In the genomic region with DNA sequence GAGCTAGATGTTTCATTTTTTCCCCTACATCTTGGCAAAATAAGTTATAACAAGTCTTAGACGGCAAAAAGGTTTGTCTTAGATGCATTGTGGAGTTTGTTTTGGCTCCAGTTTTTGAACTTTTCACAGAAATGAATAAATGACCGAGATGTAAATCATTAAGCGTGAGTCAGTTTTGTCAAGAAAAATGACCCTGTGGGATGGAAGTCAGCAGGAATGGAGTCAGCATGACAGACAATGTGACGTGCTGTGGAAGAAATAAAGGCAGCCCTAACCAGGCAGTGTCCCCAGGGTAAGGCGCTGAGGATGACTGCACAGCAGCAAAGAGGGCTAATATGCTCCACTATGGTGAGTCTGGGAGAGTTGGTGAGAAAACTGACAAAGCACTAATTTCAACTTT, we compare ENCODE assay signal across 19 cellular contexts.
"Had no signal": no experiment of that assay in that cellular context is flagged by ENCODE, and none has a peak within 500 bp of the region (broad histone marks: within the 10 kb centered on the region; RNA-seq: fewer than 3 reads in every experiment).

No MANE protein-coding gene starts in this region.

- H3K27ac ChIP-seq: prostate gland, stomach, testis had no signal

- ATAC-seq: activated CD8-positive, alpha-beta T cell treated with anti-CD3 and anti-CD28 coated beads, Interleukin-2, amount 10 ng/mL, durations not matched to agents 7 days and 5 days; activated T-cell treated with anti-CD3 and anti-CD28 coated beads, Interleukin-2, amount 50 U/mL, for 4 hours; right cardiac atrium; SK-N-SH treated with all-trans-retinoic acid at 6 μM for 48 hours; T-cell had no signal

- H3K9me3 ChIP-seq: mucosa of descending colon, prostate gland, stomach, testis had no signal

- H3K27me3 ChIP-seq: stomach, testis had no signal

- DNase-seq: activated CD4-positive, alpha-beta T cell treated with anti-CD3 and anti-CD28 coated beads, Interleukin-2, amount 10 ng/mL, durations not matched to agents 24 days and 14 days; activated CD8-positive, alpha-beta T cell treated with anti-CD3 and anti-CD28 coated beads, Interleukin-2, amount 10 ng/mL, durations not matched to agents 7 days and 5 days; activated effector memory CD4-positive, alpha-beta T cell treated with Interleukin-2 at 50 U/mL for 16 hours; activated naive CD4-positive, alpha-beta T cell treated with anti-CD3 and anti-CD28 coated beads, Interleukin-2, amount 50 U/mL, for 16 hours; activated T-cell treated with anti-CD3 and anti-CD28 coated beads, Interleukin-2, amount 50 U/mL, for 4 hours; endodermal cell; immature natural killer cell; kidney glomerular epithelial cell; mesenchymal stem cell; mucosa of descending colon; naive B cell; right cardiac atrium; stimulated activated CD4-positive, alpha-beta T cell treated with anti-CD3 and anti-CD28 coated beads, Interleukin-15, amount 100 ng/mL, for 24 hours; stimulated activated CD4-positive, alpha-beta T cell treated with anti-CD3 and anti-CD28 coated beads, Interleukin-2, amount 100 ng/mL, for 48 hours; stomach; T-cell; testis had no signal

- H3K4me3 ChIP-seq: mucosa of descending colon, prostate gland, stomach, testis had no signal

- H3K36me3 ChIP-seq: prostate gland, stomach had no signal

- H3K4me1 ChIP-seq: prostate gland, testis had no signal
